12 cellular contexts compared by ENCODE assay signal in genomic region chr14:21219561-21220111, GRCh38. TPM values are rescaled to one million over a fixed set of nuclear protein-coding genes. Genes with fewer than 3 reads are reported as not detected.
A peak's percentile ranks its signal among the peaks of the same experiment; 100 is the strongest.
DNase-seq lines count a peak whose midpoint lies in the region; ATAC-seq and TF ChIP-seq lines count a peak whose summit lies in the region.
"Had no signal": no experiment of that assay in that cellular context is flagged by ENCODE, and none has a peak within 500 bp of the region (broad histone marks: within the 10 kb centered on the region; RNA-seq: fewer than 3 reads in every experiment).

No MANE protein-coding gene starts in this region.

- no peak overlapping the region for H3K4ac ChIP-seq in IMR-90 (ENCODE audit: low read depth, low read length)

- no peak overlapping the region for H4K5ac ChIP-seq in IMR-90 (ENCODE audit: low read depth, low read length)

- H3K36me3 ChIP-seq in Caco-2 (ENCODE audit: control insufficient read depth, insufficient read depth, low read length) (no peaks in the 10 kb centered on the region; the same call in 1 of the 2 replicates), IMR-90 (ENCODE audit: control insufficient read depth, insufficient read depth, low read length) (peaks cover 40% of the 10 kb centered on the region), neutrophil (peaks cover 85% of the 10 kb centered on the region)

- H3K9ac ChIP-seq in IMR-90 (ENCODE audit: low read depth, low read length) = no peak overlapping the region

- no peak overlapping the region for H3K27ac ChIP-seq in IMR-90 (ENCODE audit: insufficient read depth, low read length)
- H3K27ac ChIP-seq in neutrophil = peak overlapping the region; percentile 11

- H4K91ac ChIP-seq in IMR-90 (ENCODE audit: insufficient read depth, low read depth, low read length) = no peak overlapping the region

- WGBS in IMR-90 (ENCODE audit: extremely low coverage in 2 of 2, insufficient read length in 1 of 2), 2 experiments = 90% methylated on average over 2 of the region's 4 CpGs; no CpG with 5 or more reads in 1 of the 2 experiments

- H3K4me3 ChIP-seq in Caco-2 (ENCODE audit: low read depth, low read length) (no peak overlapping the region), IMR-90 (ENCODE audit: insufficient read depth, low read depth, low read length) (no peak overlapping the region), neutrophil (ENCODE audit: low read depth in 1 of 2, low read length in 1 of 2) (no peak overlapping the region)
- H3K4me3 ChIP-seq: SJSA1 had no signal

- H3K36me3 Mint-ChIP-seq in Caco-2 (ENCODE audit: insufficient read depth, unreplicated experiment) = peaks cover 91% of the 10 kb centered on the region
- H3K36me3 Mint-ChIP-seq in central memory CD8-positive, alpha-beta T cell (ENCODE audit: insufficient read depth) = peaks cover 82% of the 10 kb centered on the region

- peak overlapping the region; percentile 34 for H2BK5ac ChIP-seq in IMR-90 (ENCODE audit: low read depth, low read length, poor library complexity, severe bottlenecking)

- no peaks in the 10 kb centered on the region for H3K9me3 ChIP-seq in Caco-2
- H3K9me3 ChIP-seq in IMR-90 (ENCODE audit: control insufficient read depth, insufficient read depth, low read length) = no peaks in the 10 kb centered on the region
- H3K9me3 ChIP-seq in neutrophil = no peaks in the 10 kb centered on the region
- H3K9me3 ChIP-seq: SJSA1 had no signal

- H3K27me3 ChIP-seq in Caco-2 (replicated peaks; ENCODE audit: control insufficient read depth, insufficient read depth, low read length) = no peaks in the 10 kb centered on the region
- H3K27me3 ChIP-seq in IMR-90 (ENCODE audit: control insufficient read depth, insufficient read depth, low read length) = no peaks in the 10 kb centered on the region
- H3K27me3 ChIP-seq in neutrophil = no peaks in the 10 kb centered on the region

- H2AK5ac ChIP-seq in IMR-90 (ENCODE audit: low read depth, low read length) = no peak overlapping the region

- H2BK15ac ChIP-seq in IMR-90 (ENCODE audit: low read depth, low read length) = no peak overlapping the region

- H3K27me3 Mint-ChIP-seq in Caco-2 (ENCODE audit: insufficient read depth, unreplicated experiment) = no peaks in the 10 kb centered on the region
- no peaks in the 10 kb centered on the region for H3K27me3 Mint-ChIP-seq in central memory CD8-positive, alpha-beta T cell

- peak overlapping the region; percentile 31 for H3K27ac Mint-ChIP-seq in Caco-2 (ENCODE audit: unreplicated experiment)
- peak overlapping the region; percentile 68 for H3K27ac Mint-ChIP-seq in central memory CD8-positive, alpha-beta T cell (ENCODE audit: low read depth)

- H3K4me2 ChIP-seq in IMR-90 (ENCODE audit: low read depth, low read length) = peak overlapping the region; percentile 33; the same call in 1 of the 2 replicates

- in situ Hi-C loops in IMR-90 (cut with MboI; ENCODE audit: low sequenced_read_pairs) = no loop called here

- TF ChIP-seq RAD21 in IMR-90 (IDR thresholded peaks at IDR 0.05; ENCODE audit: low read length) = no peak

- peaks cover 26% of the 10 kb centered on the region for H3K4me1 Mint-ChIP-seq in Caco-2 (ENCODE audit: low read depth, unreplicated experiment)
- H3K4me1 Mint-ChIP-seq in central memory CD8-positive, alpha-beta T cell = peaks cover 70% of the 10 kb centered on the region

- no peak overlapping the region for H3K18ac ChIP-seq in IMR-90 (ENCODE audit: low read depth, low read length)

- H2AFZ ChIP-seq in IMR-90 (replicated peaks; ENCODE audit: low read length, poor library complexity) = no peak overlapping the region

- H3K56ac ChIP-seq in IMR-90 (ENCODE audit: extremely low read depth, insufficient read depth, low read length) = no peak overlapping the region

- dilution Hi-C loops in IMR-90 (cut with HindIII; ENCODE audit: low sequenced_read_pairs, unreplicated experiment) = no loop called here

- no peak overlapping the region for H2AK9ac ChIP-seq in IMR-90 (replicated peaks; ENCODE audit: low read depth, low read length, poor library complexity)

- TF ChIP-seq CTCF in Caco-2 (IDR thresholded peaks at IDR 0.05; ENCODE audit: insufficient read depth in 1 of 2, low read depth in 1 of 2, low read length in 1 of 2, severe bottlenecking in 1 of 2, unreplicated experiment in 1 of 2) (no peak), IMR-90 (conservative IDR thresholded peaks at IDR 0.05; ENCODE audit: low read depth, low read length) (no peak), neutrophil (IDR thresholded peaks at IDR 0.05) (no peak)

- H3K9me3 Mint-ChIP-seq in Caco-2 (ENCODE audit: unreplicated experiment) = no peaks in the 10 kb centered on the region
- H3K9me3 Mint-ChIP-seq in central memory CD8-positive, alpha-beta T cell = no peaks in the 10 kb centered on the region

- no peak for TF ChIP-seq POLR2A in IMR-90 (IDR thresholded peaks at IDR 0.05; ENCODE audit: low read depth, low read length)

- intact Hi-C loops in Caco-2 (cut with micrococcal nuclease; ENCODE audit: unreplicated experiment) = no loop called here
- intact Hi-C loops in IMR-90 (cut with micrococcal nuclease) = no loop called here

- H3K4me1 ChIP-seq in Caco-2 (0 out of 2 replicates have a peak, but pooled peaks cover 9% of the 10 kb centered on the region), IMR-90 (ENCODE audit: control insufficient read depth, insufficient read depth, low read length) (peaks cover 16% of the 10 kb centered on the region), neutrophil (ENCODE audit: control insufficient read depth in 1 of 2, insufficient read depth in 1 of 2, low read depth in 1 of 2, low read length in 1 of 2) (no peaks in the 10 kb centered on the region)

- POLR2A ChIA-PET in Caco-2 (lab: Charles Lee) (no interaction called here), IMR-90 (lab: Charles Lee; ENCODE audit: unreplicated experiment) (no interaction called here)

- no peaks in the 10 kb centered on the region; the same call in 1 of the 2 replicates for H3K9me1 ChIP-seq in IMR-90 (ENCODE audit: insufficient read depth, low read length)

- H4K8ac ChIP-seq in IMR-90 (ENCODE audit: low read depth in 2 of 2, low read length in 2 of 2) = no peak overlapping the region

- no TSS peak for BruUV-seq in Caco-2 (replicated peaks; lab: Mats Ljungman, UMichigan)
- no TSS peak for BruUV-seq in IMR-90 (replicated peaks; lab: Mats Ljungman, UMichigan)

- CTCF ChIA-PET in Caco-2 (lab: Charles Lee) (no interaction called here), IMR-90 (lab: Yijun Ruan, JAX) (no interaction called here)

- H2BK20ac ChIP-seq in IMR-90 (ENCODE audit: low read depth, low read length) = no peak overlapping the region

- DNase-seq in Caco-2 (no peak), IMR-90 (no peak), RKO (ENCODE audit: low spot score) (no peak), NCI-H146 treated with DMSO at 0.1 percent for 48 hours (lab: John Stamatoyannopoulos, UW; ENCODE audit: unreplicated experiment) (no peak), epidermal melanocyte (ENCODE audit: insufficient read length, low spot score) (no peak)
- DNase-seq in central memory CD8-positive, alpha-beta T cell (ENCODE audit: low spot score in 2 of 2) = no peak
- DNase-seq: DMS79 treated with DMSO at 0.1 percent for 48 hours; NCI-H1048; NCI-H524; stimulated activated CD8-positive, alpha-beta memory T cell treated with anti-CD3 and anti-CD28 coated beads, Interleukin-4, amount 100 ng/mL, for 48 hours had no signal

- no peak overlapping the region for H2BK120ac ChIP-seq in IMR-90 (ENCODE audit: low read depth, low read length)

- no peak overlapping the region for H3K14ac ChIP-seq in IMR-90 (replicated peaks; ENCODE audit: low read depth, low read length)

- H3K23ac ChIP-seq in IMR-90 (ENCODE audit: low read depth, low read length) = no peak overlapping the region

- H3K79me1 ChIP-seq in IMR-90 (ENCODE audit: low read depth in 1 of 2, low read length in 2 of 2) = peaks cover 5 to 73% of the 10 kb centered on the region in 2 experiments; a peak in 3 of 4 replicates

- ATAC-seq in IMR-90 (ENCODE audit: low read depth) = no peak
- no peak for ATAC-seq in central memory CD8-positive, alpha-beta T cell (replicated peaks; ENCODE audit: extremely low read depth, poor library complexity, severe bottlenecking)

- H4K20me1 ChIP-seq in IMR-90 (ENCODE audit: insufficient read depth, low read length) = peaks cover 100% of the 10 kb centered on the region

- no peak overlapping the region for H3K4me3 Mint-ChIP-seq in Caco-2 (ENCODE audit: unreplicated experiment)
- H3K4me3 Mint-ChIP-seq in central memory CD8-positive, alpha-beta T cell = no peak overlapping the region

TF ChIP-seq in IMR-90, 13 proteins besides CTCF, POLR2A, EP300 and RAD21 (continues in another document):
- TF ChIP-seq BHLHE40 (IDR thresholded peaks at IDR 0.05; ENCODE audit: low read depth, low read length) (no peak), RCOR1 (IDR thresholded peaks at IDR 0.05; ENCODE audit: insufficient replicate concordance, low read length) (no peak), RFX5 (IDR thresholded peaks at IDR 0.05; ENCODE audit: low read depth, low read length) (no peak), CEBPB (IDR thresholded peaks at IDR 0.05; ENCODE audit: low read depth, low read length) (no peak), SMC3 (IDR thresholded peaks at IDR 0.05; ENCODE audit: low read depth, low read length) (no peak), MXI1 (IDR thresholded peaks at IDR 0.05; ENCODE audit: borderline replicate concordance, low read depth, low read length) (no peak), CHD1 (IDR thresholded peaks at IDR 0.05; ENCODE audit: low read depth, low read length) (no peak), MAZ (IDR thresholded peaks at IDR 0.05; ENCODE audit: borderline replicate concordance, low read depth, low read length) (no peak), FOS (IDR thresholded peaks at IDR 0.05; ENCODE audit: low read depth, low read length) (no peak), NFE2L2 (IDR thresholded peaks at IDR 0.05; ENCODE audit: low read depth, low read length) (no peak), USF2 (IDR thresholded peaks at IDR 0.05; ENCODE audit: low read depth, low read length) (no peak)

RNA-seq across cellular contexts. Expression of gene HNRNPC, which starts 49.6 kb away (rescaled TPM):
- 512 and 536 TPM in 2 replicates for total RNA-seq in Caco-2 (2022)
- total RNA-seq in IMR-90 (2012; rRNA removed) = 308 and 548 TPM in 2 replicates
- polyA plus RNA-seq in IMR-90 (2012; rRNA removed) = 366 and 615 TPM in 2 replicates
- polyA plus RNA-seq in IMR-90 (2012; cell fraction: cytosol; rRNA removed) = 170 and 542 TPM in 2 replicates
- 75.4 and 293 TPM in 2 replicates for polyA plus RNA-seq in IMR-90 (2012; cell fraction: nucleus; rRNA removed; ENCODE audit: low replicate concordance)
